1 cellular context compared by ENCODE assay signal in genomic region chr11:67633758-67634365, GRCh38.
TF ChIP-seq lines count a peak whose summit lies in the region.

No MANE protein-coding gene starts in this region.

TF ChIP-seq in H1, 55 proteins besides CTCF, POLR2A, EP300 and RAD21:
- TF ChIP-seq TCF12 (IDR thresholded peaks at IDR 0.05; ENCODE audit: low read depth, low read length) (no peak), EZH2 (IDR thresholded peaks at IDR 0.05; ENCODE audit: low read depth, low read length, severe bottlenecking) (no peak)
